In genomic region chr6:37221585-37222124, GRCh38 we compare ENCODE assay signal across 1 cellular context.
TF ChIP-seq lines count a peak whose summit lies in the region.

No MANE protein-coding gene starts in this region.

TF ChIP-seq in HepG2, 621 proteins besides CTCF, POLR2A, EP300 and RAD21 (continued from another document and continues in another):
- TF ChIP-seq ZNF441 (CRISPR knock-in tag; IDR thresholded peaks at IDR 0.05; ENCODE audit: borderline replicate concordance) (0 out of 2 replicates have a peak, but pooled peaks have one; percentile 67), ZNF580 (CRISPR knock-in tag; IDR thresholded peaks at IDR 0.05; ENCODE audit: borderline replicate concordance, low read depth) (no peak), CHD4 (IDR thresholded peaks at IDR 0.05; ENCODE audit: borderline replicate concordance, low read length) (peak; percentile 6; the same call in 1 of the 2 replicates), PHF20 (CRISPR knock-in tag; IDR thresholded peaks at IDR 0.05) (no peak), NONO (IDR thresholded peaks at IDR 0.05) (no peak), NONO (CRISPR knock-in tag; conservative IDR thresholded peaks at IDR 0.05) (no peak; the same call in 1 of the 2 replicates), ZNF598 (CRISPR knock-in tag; IDR thresholded peaks at IDR 0.05; ENCODE audit: borderline replicate concordance) (no peak), ZNF780A (CRISPR knock-in tag; IDR thresholded peaks at IDR 0.05) (no peak), ZNF737 (CRISPR knock-in tag; IDR thresholded peaks at IDR 0.05; ENCODE audit: borderline replicate concordance) (no peak), RBM39 (IDR thresholded peaks at IDR 0.05; ENCODE audit: low read depth, low read length, poor library complexity, severe bottlenecking) (no peak), ZSCAN31 (CRISPR knock-in tag; IDR thresholded peaks at IDR 0.05; ENCODE audit: low read depth) (0 out of 2 replicates have a peak, but pooled peaks have one; percentile 43), TCF7L2 (IDR thresholded peaks at IDR 0.05; ENCODE audit: low read depth, low read length) (no peak), KDM6A (CRISPR knock-in tag; IDR thresholded peaks at IDR 0.05; ENCODE audit: low read depth) (no peak), ZFP36 (IDR thresholded peaks at IDR 0.05; ENCODE audit: borderline replicate concordance, low read depth, low read length, partially characterized antibody) (no peak), ZNF709 (CRISPR knock-in tag; IDR thresholded peaks at IDR 0.05) (no peak), ATRX (CRISPR knock-in tag; IDR thresholded peaks at IDR 0.05; ENCODE audit: borderline replicate concordance) (no peak), ARID3A (IDR thresholded peaks at IDR 0.05; ENCODE audit: low read depth, low read length) (no peak), ZKSCAN5 (CRISPR knock-in tag; IDR thresholded peaks at IDR 0.05) (no peak), SKIL (CRISPR knock-in tag; IDR thresholded peaks at IDR 0.05; ENCODE audit: borderline replicate concordance) (no peak), TBP (CRISPR knock-in tag; IDR thresholded peaks at IDR 0.05) (no peak), ZNF180 (CRISPR knock-in tag; IDR thresholded peaks at IDR 0.05; ENCODE audit: borderline replicate concordance, low read depth) (no peak), REPIN1 (CRISPR knock-in tag; IDR thresholded peaks at IDR 0.05; ENCODE audit: borderline replicate concordance, low read depth) (no peak), ZNF7 (CRISPR knock-in tag; IDR thresholded peaks at IDR 0.05) (no peak), HMGXB4 (CRISPR knock-in tag; IDR thresholded peaks at IDR 0.05; ENCODE audit: borderline replicate concordance in 1 of 2, low read depth in 1 of 2) (no peak; a peak in 1 of 4 replicates), ZNF367 (CRISPR knock-in tag; IDR thresholded peaks at IDR 0.05; ENCODE audit: borderline replicate concordance) (no peak), ZNF547 (CRISPR knock-in tag; IDR thresholded peaks at IDR 0.05) (peak; percentile 70; the same call in 1 of the 2 replicates), TMF1 (CRISPR knock-in tag; IDR thresholded peaks at IDR 0.05; ENCODE audit: low read depth) (no peak), ZNF33B (CRISPR knock-in tag; IDR thresholded peaks at IDR 0.05) (0 out of 2 replicates have a peak, but pooled peaks have one; percentile 2), IRF9 (CRISPR knock-in tag; IDR thresholded peaks at IDR 0.05; ENCODE audit: borderline replicate concordance) (no peak), PHF21A (CRISPR knock-in tag; IDR thresholded peaks at IDR 0.05) (no peak), MIER3 (CRISPR knock-in tag; IDR thresholded peaks at IDR 0.05; ENCODE audit: borderline replicate concordance) (0 out of 2 replicates have a peak, but pooled peaks have one; percentile 12), ONECUT2 (CRISPR knock-in tag; IDR thresholded peaks at IDR 0.05) (no peak), ZNF232 (CRISPR knock-in tag; IDR thresholded peaks at IDR 0.05; ENCODE audit: borderline replicate concordance) (no peak), IKZF4 (CRISPR knock-in tag; IDR thresholded peaks at IDR 0.05; ENCODE audit: borderline replicate concordance, low read depth, not compliant biosample characterization) (peak; percentile 79), RFXANK (CRISPR knock-in tag; IDR thresholded peaks at IDR 0.05) (no peak), ZNF749 (CRISPR knock-in tag; IDR thresholded peaks at IDR 0.05; ENCODE audit: borderline replicate concordance) (no peak), ZNF572 (CRISPR knock-in tag; IDR thresholded peaks at IDR 0.05) (peak; percentile 19; the same call in 1 of the 2 replicates), ZNF224 (CRISPR knock-in tag; IDR thresholded peaks at IDR 0.05) (no peak), ZFYVE20 (CRISPR knock-in tag; IDR thresholded peaks at IDR 0.05; ENCODE audit: borderline replicate concordance, low read depth) (no peak), ZBTB7B (CRISPR knock-in tag; IDR thresholded peaks at IDR 0.05) (no peak), RARG (CRISPR knock-in tag; IDR thresholded peaks at IDR 0.05; ENCODE audit: low read depth) (no peak), MEIS1 (CRISPR knock-in tag; IDR thresholded peaks at IDR 0.05; ENCODE audit: borderline replicate concordance) (no peak), ZNF772 (CRISPR knock-in tag; IDR thresholded peaks at IDR 0.05) (peak; percentile 54; the same call in 1 of the 2 replicates), CENPT (CRISPR knock-in tag; IDR thresholded peaks at IDR 0.05; ENCODE audit: low read depth) (no peak), ZNF136 (CRISPR knock-in tag; IDR thresholded peaks at IDR 0.05; ENCODE audit: low read depth) (no peak), SNRNP70 (IDR thresholded peaks at IDR 0.05; ENCODE audit: low read depth, low read length) (no peak), ZNF275 (CRISPR knock-in tag; IDR thresholded peaks at IDR 0.05; ENCODE audit: borderline replicate concordance) (peak; percentile 15; the same call in 1 of the 2 replicates), TBX2 (CRISPR knock-in tag; IDR thresholded peaks at IDR 0.05; ENCODE audit: borderline replicate concordance) (no peak), MATR3 (CRISPR knock-in tag; IDR thresholded peaks at IDR 0.05) (no peak), ZMYM2 (CRISPR knock-in tag; IDR thresholded peaks at IDR 0.05) (no peak), DPF2 (CRISPR knock-in tag; IDR thresholded peaks at IDR 0.05; ENCODE audit: borderline replicate concordance, low read depth) (no peak), CREBL2 (CRISPR knock-in tag; IDR thresholded peaks at IDR 0.05; ENCODE audit: borderline replicate concordance) (no peak), HMG20A (CRISPR knock-in tag; IDR thresholded peaks at IDR 0.05; ENCODE audit: borderline replicate concordance) (no peak), ZNF142 (CRISPR knock-in tag; IDR thresholded peaks at IDR 0.05) (no peak), MED1 (CRISPR knock-in tag; IDR thresholded peaks at IDR 0.05) (no peak), POLR2G (IDR thresholded peaks at IDR 0.05; ENCODE audit: low read depth, low read length) (no peak), ZNF784 (CRISPR knock-in tag; IDR thresholded peaks at IDR 0.05; ENCODE audit: borderline replicate concordance) (0 out of 2 replicates have a peak, but pooled peaks have one; percentile 84), NFKBIZ (CRISPR knock-in tag; IDR thresholded peaks at IDR 0.05) (no peak), MBNL3 (CRISPR knock-in tag; conservative IDR thresholded peaks at IDR 0.05) (no peak), ZSCAN25 (CRISPR knock-in tag; IDR thresholded peaks at IDR 0.05) (peak; percentile 41; the same call in 1 of the 2 replicates), TBL1XR1 (IDR thresholded peaks at IDR 0.05; ENCODE audit: borderline replicate concordance, low read length, partially characterized antibody) (no peak)
